Comparison of ENCODE assay signal across 8 cellular contexts in genomic region chr19:38851622-38852230, GRCh38. TPM values are rescaled to one million over a fixed set of nuclear protein-coding genes. Genes with fewer than 3 reads are reported as not detected.
DNase-seq lines count a peak whose midpoint lies in the region; ATAC-seq, FAIRE-seq and TF ChIP-seq lines count a peak whose summit lies in the region.

No MANE protein-coding gene starts in this region.

- H3K9ac ChIP-seq in neural cell (ENCODE audit: low read length) = peak overlapping the region; percentile 90

- H3K27ac ChIP-seq in RWPE2 (ENCODE audit: poor library complexity, severe bottlenecking) (peak overlapping the region; percentile 93), neural cell (ENCODE audit: low read length) (peak overlapping the region; percentile 99)

- no peaks in the 10 kb centered on the region for H3K9me2 ChIP-seq in neural cell (ENCODE audit: insufficient read depth, low read length)

- H3K9me3 ChIP-seq in RWPE2 (ENCODE audit: severe bottlenecking) (no peaks in the 10 kb centered on the region), neural cell (ENCODE audit: low read length) (no peaks in the 10 kb centered on the region)

- H3K36me3 Mint-ChIP-seq in stimulated activated naive CD8-positive, alpha-beta T cell treated with anti-CD3 and anti-CD28 coated beads, Interleukin-15, Interleukin-2, amounts not matched to agents 100 ng/mL and 50 ng/mL, for 24 hours (ENCODE audit: low read depth) = peaks cover 25% of the 10 kb centered on the region

- TF ChIP-seq CTCF in RWPE2 (IDR thresholded peaks at IDR 0.05; ENCODE audit: poor library complexity, severe bottlenecking) (no peak), fibroblast of villous mesenchyme (IDR thresholded peaks at IDR 0.05; ENCODE audit: insufficient read depth, low read depth, low read length) (no peak), neural cell (IDR thresholded peaks at IDR 0.05; ENCODE audit: poor library complexity, severe bottlenecking) (no peak)

- no peak for TF ChIP-seq EP300 in neural cell (conservative IDR thresholded peaks at IDR 0.05; ENCODE audit: poor library complexity, severe bottlenecking)

- H3K4me3 Mint-ChIP-seq in stimulated activated naive CD8-positive, alpha-beta T cell treated with anti-CD3 and anti-CD28 coated beads, Interleukin-15, Interleukin-2, amounts not matched to agents 100 ng/mL and 50 ng/mL, for 24 hours = peak overlapping the region; percentile 99

- H3K4me2 ChIP-seq in neural cell (ENCODE audit: low read length) = peak overlapping the region; percentile 99

- H2AFZ ChIP-seq in neural cell (ENCODE audit: low read depth, low read length) = peak overlapping the region; percentile 47

- H3K36me3 ChIP-seq in RWPE2 (ENCODE audit: low read depth) = peaks cover 24% of the 10 kb centered on the region
- no peaks in the 10 kb centered on the region for H3K36me3 ChIP-seq in neural cell (ENCODE audit: insufficient read depth, low read length)

- DNase-seq in AG08396 (ENCODE audit: low spot score) = peak; percentile 96
- DNase-seq in GM19239 (ENCODE audit: insufficient read length, low spot score) = peak; percentile 92
- DNase-seq in M059J (ENCODE audit: low read depth) = peak; percentile 89
- peak; percentile 90 for DNase-seq in RWPE2 (ENCODE audit: low spot score)
- DNase-seq in activated gamma-delta T cell (lab: John Stamatoyannopoulos, UW) = peak; percentile 78
- peak; percentile 93 for DNase-seq in fibroblast of villous mesenchyme (ENCODE audit: low read depth)

- H3K27me3 ChIP-seq in RWPE2 (ENCODE audit: insufficient read depth, poor library complexity, severe bottlenecking) (no peaks in the 10 kb centered on the region), neural cell (ENCODE audit: insufficient read depth, low read depth, low read length) (no peaks in the 10 kb centered on the region)

- FAIRE-seq in GM19239 (lab: Jason Lieb, UNC) = peak; percentile 68

- H4K20me1 ChIP-seq in neural cell (ENCODE audit: insufficient read depth) = peaks cover 23% of the 10 kb centered on the region

- peaks cover 24% of the 10 kb centered on the region for H3K79me2 ChIP-seq in neural cell (replicated peaks; ENCODE audit: insufficient read depth, low read length)

- H3K4me3 ChIP-seq in RWPE2 (ENCODE audit: severe bottlenecking) = peak overlapping the region; percentile 86
- peak overlapping the region; percentile 87 for H3K4me3 ChIP-seq in fibroblast of villous mesenchyme (ENCODE audit: low read depth, low read length)
- H3K4me3 ChIP-seq in neural cell (ENCODE audit: low read length) = peak overlapping the region; percentile 71

- peaks cover 10% of the 10 kb centered on the region for H3F3A ChIP-seq in neural cell (ENCODE audit: insufficient read depth, low read length, poor library complexity, severe bottlenecking)

- peaks cover 59% of the 10 kb centered on the region for H3K4me1 Mint-ChIP-seq in stimulated activated naive CD8-positive, alpha-beta T cell treated with anti-CD3 and anti-CD28 coated beads, Interleukin-15, Interleukin-2, amounts not matched to agents 100 ng/mL and 50 ng/mL, for 24 hours (ENCODE audit: low read depth)

- peak; percentile 6; the same call in 2 of the 3 replicates for ATAC-seq in RWPE2 (ENCODE audit: low read depth)

- no peaks in the 10 kb centered on the region for H3K27me3 Mint-ChIP-seq in stimulated activated naive CD8-positive, alpha-beta T cell treated with anti-CD3 and anti-CD28 coated beads, Interleukin-15, Interleukin-2, amounts not matched to agents 100 ng/mL and 50 ng/mL, for 24 hours

- TF ChIP-seq RAD21 in neural cell (conservative IDR thresholded peaks at IDR 0.05) = no peak

- peak overlapping the region; percentile 97 for H3K27ac Mint-ChIP-seq in stimulated activated naive CD8-positive, alpha-beta T cell treated with anti-CD3 and anti-CD28 coated beads, Interleukin-15, Interleukin-2, amounts not matched to agents 100 ng/mL and 50 ng/mL, for 24 hours

- H3K9me3 Mint-ChIP-seq in stimulated activated naive CD8-positive, alpha-beta T cell treated with anti-CD3 and anti-CD28 coated beads, Interleukin-15, Interleukin-2, amounts not matched to agents 100 ng/mL and 50 ng/mL, for 24 hours = no peaks in the 10 kb centered on the region

- peaks cover 12% of the 10 kb centered on the region for H3K4me1 ChIP-seq in RWPE2 (ENCODE audit: insufficient read depth, poor library complexity, severe bottlenecking)

TF ChIP-seq in neural cell, 6 proteins besides CTCF, POLR2A, EP300 and RAD21:
- peak; percentile 84 for TF ChIP-seq MXI1 (conservative IDR thresholded peaks at IDR 0.05; ENCODE audit: poor library complexity, severe bottlenecking)
- no peak for TF ChIP-seq REST (IDR thresholded peaks at IDR 0.05; ENCODE audit: borderline replicate concordance)
- TF ChIP-seq TAF1 (IDR thresholded peaks at IDR 0.05; ENCODE audit: low read depth) = peak; percentile 51
- TF ChIP-seq POLR2AphosphoS5 (IDR thresholded peaks at IDR 0.05) = peak; percentile 65
TF ChIP-seq in neural cell: peak in this region for 3.

RNA-seq across cellular contexts. Expression of gene HNRNPL, which starts 1.9 kb away (rescaled TPM):
- 208 and 271 TPM in 2 replicates for total RNA-seq in M059J (2014; rRNA removed; shearing (Covaris generic))
- total RNA-seq in fibroblast of villous mesenchyme = 223 and 268 TPM in 2 replicates
- polyA plus RNA-seq in neural cell = 315 and 331 TPM in 2 replicates
- polyA minus RNA-seq in neural cell = 360 and 374 TPM in 2 replicates

RNA-seq across cellular contexts. Expression of gene ECH1, which starts 20.1 kb away (rescaled TPM):
- 31.9 and 33.0 TPM in 2 replicates for total RNA-seq in M059J (2014; rRNA removed; shearing (Covaris generic))
- 29.4 and 30.9 TPM in 2 replicates for total RNA-seq in fibroblast of villous mesenchyme
- 38.4 and 42.2 TPM in 2 replicates for polyA plus RNA-seq in neural cell
- polyA minus RNA-seq in neural cell = 33.4 and 34.4 TPM in 2 replicates

RNA-seq across cellular contexts. Expression of gene RINL, which starts 26.3 kb away (rescaled TPM):
- total RNA-seq in M059J (2014; rRNA removed; shearing (Covaris generic)) = 0.57 and 1.0 TPM in 2 replicates
- 1.3 TPM in 2 replicates for total RNA-seq in fibroblast of villous mesenchyme
- polyA plus RNA-seq in neural cell = 0.66 and 0.77 TPM in 2 replicates
- not detected in 2 replicates for polyA minus RNA-seq in neural cell

RNA-seq across cellular contexts. Expression of gene LGALS4, which starts 39.0 kb away (rescaled TPM):
- total RNA-seq in M059J (2014; rRNA removed; shearing (Covaris generic)) = not detected in 2 replicates
- 0.43 TPM in 1 of 2 replicates, not detected in the other for total RNA-seq in fibroblast of villous mesenchyme
- 1.2 and 1.3 TPM in 2 replicates for polyA plus RNA-seq in neural cell
- 1.3 and 2.2 TPM in 2 replicates for polyA minus RNA-seq in neural cell

RNA-seq across cellular contexts. Expression of gene SIRT2, which starts 47.7 kb away (rescaled TPM):
- total RNA-seq in M059J (2014; rRNA removed; shearing (Covaris generic)) = 63.3 and 77.1 TPM in 2 replicates
- 45.3 and 57.0 TPM in 2 replicates for total RNA-seq in fibroblast of villous mesenchyme
- polyA plus RNA-seq in neural cell = 102 and 117 TPM in 2 replicates
- polyA minus RNA-seq in neural cell = 66.2 and 68.9 TPM in 2 replicates

Comparison
In these comparisons a context has a peak if more than half of its experiments do, and no peak if none do; other contexts are left out.
1. Peak in every context shown above with its lines: DNase-seq, ATAC-seq, H3K4me3 ChIP-seq and H3K27ac ChIP-seq.